13 cellular contexts compared by ENCODE assay signal in the genomic region with DNA sequence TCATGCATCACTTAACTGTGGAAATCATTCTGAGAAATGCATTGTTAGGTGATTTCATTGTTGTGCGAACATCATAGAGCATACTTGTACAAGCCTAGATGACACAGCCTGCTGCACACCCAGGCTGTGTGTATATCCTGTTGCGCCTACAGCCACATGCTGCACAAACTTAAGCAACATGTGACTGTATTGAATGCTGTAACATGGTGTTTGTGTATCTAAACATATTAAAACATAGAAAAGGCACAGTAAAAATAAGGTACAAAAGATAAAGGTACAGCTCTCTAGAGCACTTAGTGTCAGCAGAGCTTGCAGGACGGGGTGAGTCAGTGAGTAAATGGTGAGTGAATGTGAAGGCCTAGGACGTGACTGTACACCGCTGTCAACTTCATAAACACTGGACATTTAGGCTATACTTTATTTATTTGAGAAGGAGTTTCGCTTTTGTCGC. TPM values are rescaled to one million over a fixed set of nuclear protein-coding genes. Genes with fewer than 3 reads are reported as not detected.
DNase-seq lines count a peak whose midpoint lies in the region; ATAC-seq and TF ChIP-seq lines count a peak whose summit lies in the region.
"Had no signal": no experiment of that assay in that cellular context is flagged by ENCODE, and none has a peak within 500 bp of the region (broad histone marks: within the 10 kb centered on the region; RNA-seq: fewer than 3 reads in every experiment).

No MANE protein-coding gene starts in this region.

- no peak for TF ChIP-seq CTCF in Calu3 (IDR thresholded peaks at IDR 0.05; ENCODE audit: unreplicated experiment)
- TF ChIP-seq CTCF in PC-3 (conservative IDR thresholded peaks at IDR 0.05; ENCODE audit: low read depth, low read length) = no peak
- TF ChIP-seq CTCF in chondrocyte (IDR thresholded peaks at IDR 0.05) = no peak
- no peak for TF ChIP-seq CTCF in neural progenitor cell (IDR thresholded peaks at IDR 0.05)

- peaks cover 19% of the 10 kb centered on the region for H3K36me3 Mint-ChIP-seq in Calu3 (ENCODE audit: insufficient read depth, unreplicated experiment)
- no peaks in the 10 kb centered on the region for H3K36me3 Mint-ChIP-seq in chondrocyte (ENCODE audit: low read depth)
- peaks cover 17% of the 10 kb centered on the region for H3K36me3 Mint-ChIP-seq in neural progenitor cell

- no peaks in the 10 kb centered on the region for H3K9me3 Mint-ChIP-seq in Calu3 (ENCODE audit: low read depth, unreplicated experiment)
- no peaks in the 10 kb centered on the region for H3K9me3 Mint-ChIP-seq in chondrocyte (ENCODE audit: low read depth)
- H3K9me3 Mint-ChIP-seq in neural progenitor cell = no peaks in the 10 kb centered on the region

- H3K27ac ChIP-seq in PC-3 (ENCODE audit: low read length) (peak overlapping the region; percentile 58), neural progenitor cell (no peak overlapping the region), substantia nigra (ENCODE audit: low read depth, low read length, poor library complexity, severe bottlenecking) (no peak overlapping the region), Karpas-422 (ENCODE audit: low read length) (no peak overlapping the region)

- H3K79me2 ChIP-seq in PC-3 (ENCODE audit: low read length) (peaks cover 100% of the 10 kb centered on the region), neural progenitor cell (ENCODE audit: low read depth) (peaks cover 100% of the 10 kb centered on the region), Karpas-422 (ENCODE audit: low read length) (peaks cover 43% of the 10 kb centered on the region)

- H3K9ac ChIP-seq in PC-3 (ENCODE audit: low read length) (no peak overlapping the region), neural progenitor cell (no peak overlapping the region), Karpas-422 (ENCODE audit: low read length) (no peak overlapping the region)

- peaks cover 55% of the 10 kb centered on the region for H3K4me1 ChIP-seq in PC-3 (ENCODE audit: insufficient read depth, low read length)
- H3K4me1 ChIP-seq in neural progenitor cell = peaks cover 7% of the 10 kb centered on the region
- H3K4me1 ChIP-seq in Karpas-422 (ENCODE audit: low read length) = peaks cover 2% of the 10 kb centered on the region; the same call in 1 of the 2 replicates

- H3F3A ChIP-seq in PC-3 (ENCODE audit: low read length, unreplicated experiment) (peaks cover 18% of the 10 kb centered on the region), neural progenitor cell (ENCODE audit: low read depth) (peaks cover 26% of the 10 kb centered on the region)

- H3K4me3 ChIP-seq in PC-3 (ENCODE audit: low read length) = peak overlapping the region; percentile 33
- no peak overlapping the region for H3K4me3 ChIP-seq in neural progenitor cell
- H3K4me3 ChIP-seq in Karpas-422 (ENCODE audit: low read length) = no peak overlapping the region
- H3K4me3 ChIP-seq: HAP-1 had no signal

- H2AFZ ChIP-seq in PC-3 (ENCODE audit: low read length) (no peak overlapping the region), neural progenitor cell (replicated peaks) (no peak overlapping the region), Karpas-422 (ENCODE audit: low read length) (no peak overlapping the region)

- H3K4me3 Mint-ChIP-seq in Calu3 (ENCODE audit: low read depth, unreplicated experiment) (peak overlapping the region; percentile 44), chondrocyte (ENCODE audit: unreplicated experiment) (no peak overlapping the region), neural progenitor cell (no peak overlapping the region)

- POLR2A ChIA-PET in PC-3 (lab: Charles Lee; ENCODE audit: unreplicated experiment) = interaction anchor here (0.6 kb wide), 1 partner anchor 231 kb away, joined by 10 read pairs; no protein-coding TSS in a partner anchor

- H4K20me1 ChIP-seq in PC-3 (ENCODE audit: low read length) = peaks cover 57% of the 10 kb centered on the region
- peaks cover 98% of the 10 kb centered on the region for H4K20me1 ChIP-seq in neural progenitor cell (ENCODE audit: low read depth)
- H4K20me1 ChIP-seq in Karpas-422 (ENCODE audit: insufficient read depth, low read depth, low read length) = peaks cover 77% of the 10 kb centered on the region

- no peaks in the 10 kb centered on the region for H3K9me2 ChIP-seq in PC-3 (replicated peaks; ENCODE audit: low read length)
- H3K9me2 ChIP-seq in Karpas-422 (replicated peaks; ENCODE audit: insufficient read depth, low read length) = no peaks in the 10 kb centered on the region

- H3K4me2 ChIP-seq in PC-3 (ENCODE audit: low read length) (peak overlapping the region; percentile 65), neural progenitor cell (no peak overlapping the region), Karpas-422 (ENCODE audit: low read depth, low read length, poor library complexity, severe bottlenecking) (no peak overlapping the region)

- DNase-seq in Calu3 = no peak
- DNase-seq in PC-3 = peak; percentile 83
- no peak for DNase-seq in chondrocyte (ENCODE audit: low spot score)
- DNase-seq in neural progenitor cell (ENCODE audit: low spot score) = no peak
- no peak for DNase-seq in substantia nigra (lab: John Stamatoyannopoulos, UW)
- no peak for DNase-seq in activated effector memory CD4-positive, alpha-beta T cell treated with anti-CD3 and anti-CD28 coated beads, Interleukin-2, amount 50 U/mL, for 16 hours
- no peak for DNase-seq in Karpas-422
- DNase-seq: anterior cingulate cortex; islet precursor cell; KG1; stimulated activated CD4-positive, alpha-beta T cell treated with anti-CD3 and anti-CD28 coated beads, Interleukin-2, amount 100 ng/mL, for 24 hours had no signal

- intact Hi-C loops in Calu3 (cut with micrococcal nuclease; ENCODE audit: unreplicated experiment) = no loop called here
- intact Hi-C loops in PC-3 (cut with micrococcal nuclease) = no loop called here

- no TSS peak for BruUV-seq in Calu3 (replicated peaks; lab: Mats Ljungman, UMichigan)
- no TSS peak for BruUV-seq in PC-3 (replicated peaks; lab: Mats Ljungman, UMichigan)

- CTCF ChIA-PET in Calu3 (lab: Charles Lee) = interaction anchor here (0.9 kb wide), 1 partner anchor 13 kb away, joined by 3 read pairs; no protein-coding TSS in a partner anchor
- CTCF ChIA-PET in PC-3 (lab: Charles Lee) = interaction anchor here (1.0 kb wide), 1 partner anchor 23 kb away, joined by 3 read pairs; no protein-coding TSS in a partner anchor

- no peaks in the 10 kb centered on the region for H3K36me3 ChIP-seq in PC-3 (ENCODE audit: low read depth, low read length)
- no peaks in the 10 kb centered on the region for H3K36me3 ChIP-seq in neural progenitor cell
- no peaks in the 10 kb centered on the region for H3K36me3 ChIP-seq in Karpas-422 (ENCODE audit: insufficient read depth, low read length)
- H3K36me3 ChIP-seq: HAP-1 had no signal

- H3K9me3 ChIP-seq in PC-3 (ENCODE audit: low read length) (no peaks in the 10 kb centered on the region), neural progenitor cell (ENCODE audit: low read depth) (no peaks in the 10 kb centered on the region), Karpas-422 (ENCODE audit: low read length) (no peaks in the 10 kb centered on the region)
- H3K9me3 ChIP-seq: HAP-1 had no signal

- H3K4me1 Mint-ChIP-seq in Calu3 (ENCODE audit: low read depth, unreplicated experiment) (peaks cover 59% of the 10 kb centered on the region), chondrocyte (ENCODE audit: low read depth) (peaks cover 62% of the 10 kb centered on the region), neural progenitor cell (peaks cover 44% of the 10 kb centered on the region)

- H3K27me3 ChIP-seq in PC-3 (ENCODE audit: low read length) (no peaks in the 10 kb centered on the region), neural progenitor cell (no peaks in the 10 kb centered on the region), Karpas-422 (ENCODE audit: low read length) (no peaks in the 10 kb centered on the region)

- peak; percentile 80 for ATAC-seq in PC-3
- no peak for ATAC-seq in GM18520 (IDR thresholded peaks at IDR 0.05; ENCODE audit: unreplicated experiment)

- peak overlapping the region; percentile 47 for H3K27ac Mint-ChIP-seq in Calu3 (ENCODE audit: unreplicated experiment)
- peak overlapping the region; percentile 28 for H3K27ac Mint-ChIP-seq in chondrocyte (ENCODE audit: unreplicated experiment)
- H3K27ac Mint-ChIP-seq in neural progenitor cell = peak overlapping the region; percentile 22

- no peaks in the 10 kb centered on the region for H3K27me3 Mint-ChIP-seq in Calu3 (ENCODE audit: unreplicated experiment)
- H3K27me3 Mint-ChIP-seq in chondrocyte (ENCODE audit: low read depth) = no peaks in the 10 kb centered on the region
- H3K27me3 Mint-ChIP-seq in neural progenitor cell (ENCODE audit: insufficient read depth, low read depth) = peaks cover 2% of the 10 kb centered on the region

RNA-seq across cellular contexts. Expression of gene FOXK2, which starts 11.9 kb away (rescaled TPM):
- total RNA-seq in Calu3 (2022) = 96.2 TPM in 2 replicates
- 60.5 and 71.0 TPM in 2 replicates for total RNA-seq in PC-3 (2014; rRNA removed)
- total RNA-seq in chondrocyte = 47.6 to 49.5 TPM (median 49.4 TPM) in 3 replicates
- 28.1 and 45.9 TPM in 2 replicates for total RNA-seq in neural progenitor cell (ENCODE audit: low replicate concordance)
- 19.7 and 22.4 TPM in 2 replicates for total RNA-seq in Karpas-422 (2014; rRNA removed; shearing (Covaris generic); ENCODE audit: low replicate concordance)
